Comparison of ENCODE assay signal across 19 cellular contexts in the genomic region with DNA sequence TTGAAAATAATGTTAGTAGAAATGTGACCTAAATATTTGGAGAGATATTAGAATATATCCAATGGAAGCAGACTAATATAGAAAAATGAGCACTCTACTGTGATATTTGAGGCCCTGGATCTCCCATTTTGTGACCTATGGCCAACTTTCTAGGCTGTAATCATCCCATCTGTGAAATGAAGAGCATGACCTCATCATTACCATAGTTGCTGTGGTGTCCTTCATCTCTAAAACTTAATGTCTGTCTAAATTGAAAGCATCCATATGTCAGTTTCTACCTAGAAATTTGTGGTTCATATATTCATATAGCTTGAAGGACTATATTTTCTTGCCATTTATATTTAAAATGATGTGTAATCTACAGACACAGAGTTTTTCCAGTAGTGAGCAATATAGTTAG.
"Had no signal": no experiment of that assay in that cellular context is flagged by ENCODE, and none has a peak within 500 bp of the region (broad histone marks: within the 10 kb centered on the region; RNA-seq: fewer than 3 reads in every experiment).

No MANE protein-coding gene starts in this region.

- H3K4me1 Mint-ChIP-seq: activated CD4-positive, alpha-beta T cell treated with anti-CD3 and anti-CD28 coated beads, Interleukin-2, amount 10 ng/mL, durations not matched to agents 7 days and 5 days had no signal

- H3K27me3 ChIP-seq: neutrophil, pancreas, tibial nerve had no signal

- H3K27ac ChIP-seq: lower lobe of right lung, neutrophil, pancreas, tibial nerve had no signal

- H3K27me3 Mint-ChIP-seq: activated B cell treated with CpG ODN at 0.5 μM for 24 hours; activated CD4-positive, alpha-beta T cell treated with anti-CD3 and anti-CD28 coated beads, Interleukin-2, amount 10 ng/mL, durations not matched to agents 7 days and 5 days; activated naive CD4-positive, alpha-beta T cell treated with anti-CD3 and anti-CD28 coated beads, Interleukin-2, amount 50 U/mL, for 24 hours; natural killer cell treated with Interleukin-12 subunit alpha and Interleukin-12 subunit beta and Interleukin-15 and Interleukin-18, amount 100 ng/mL, for 72 hours; T-cell had no signal

- DNase-seq: activated B cell treated with CpG ODN at 0.5 μM for 24 hours; activated CD4-positive, alpha-beta T cell treated with anti-CD3 and anti-CD28 coated beads, Interleukin-2, amount 10 ng/mL, durations not matched to agents 7 days and 5 days; activated gamma-delta T cell; activated T-cell treated with anti-CD3 and anti-CD28 coated beads, Interleukin-2, amount 50 U/mL, for 72 hours; amniotic stem cell; effector CD4-positive, alpha-beta T cell; hippocampal formation; left cardiac atrium; lower lobe of right lung; pancreas; stimulated activated naive CD4-positive, alpha-beta T cell treated with Interleukin-2 at 50 U/mL for 16 hours; T-cell; T-helper 9 cell had no signal

- H3K4me3 Mint-ChIP-seq: activated B cell treated with CpG ODN at 0.5 μM for 24 hours; activated CD4-positive, alpha-beta T cell treated with anti-CD3 and anti-CD28 coated beads, Interleukin-2, amount 10 ng/mL, durations not matched to agents 7 days and 5 days; activated naive CD4-positive, alpha-beta T cell treated with anti-CD3 and anti-CD28 coated beads, Interleukin-2, amount 50 U/mL, for 24 hours; activated T-cell treated with anti-CD3 and anti-CD28 coated beads, Interleukin-2, amount 50 U/mL, for 72 hours; natural killer cell treated with Interleukin-12 subunit alpha and Interleukin-12 subunit beta and Interleukin-15 and Interleukin-18, amount 100 ng/mL, for 72 hours; T-cell had no signal

- H3K27ac Mint-ChIP-seq: activated B cell treated with CpG ODN at 0.5 μM for 24 hours; activated CD4-positive, alpha-beta T cell treated with anti-CD3 and anti-CD28 coated beads, Interleukin-2, amount 10 ng/mL, durations not matched to agents 7 days and 5 days; activated T-cell treated with anti-CD3 and anti-CD28 coated beads, Interleukin-2, amount 50 U/mL, for 72 hours; natural killer cell treated with Interleukin-12 subunit alpha and Interleukin-12 subunit beta and Interleukin-15 and Interleukin-18, amount 100 ng/mL, for 72 hours had no signal

- H3K4me3 ChIP-seq: lower lobe of right lung, pancreas, tibial nerve had no signal

- ATAC-seq: activated T-cell treated with anti-CD3 and anti-CD28 coated beads, Interleukin-2, amount 50 U/mL, for 72 hours; esophagus mucosa; left cardiac atrium; lower lobe of right lung; natural killer cell treated with Interleukin-12 subunit alpha and Interleukin-12 subunit beta and Interleukin-15 and Interleukin-18, amount 100 ng/mL, for 72 hours; pancreas; sciatic nerve; T-cell had no signal

- H3K4me1 ChIP-seq: lower lobe of right lung had no signal

- H3K9me3 ChIP-seq: lower lobe of right lung, neutrophil, pancreas, tibial nerve had no signal

- H3K9me3 Mint-ChIP-seq: activated B cell treated with CpG ODN at 0.5 μM for 24 hours; activated CD4-positive, alpha-beta T cell treated with anti-CD3 and anti-CD28 coated beads, Interleukin-2, amount 10 ng/mL, durations not matched to agents 7 days and 5 days; activated naive CD4-positive, alpha-beta T cell treated with anti-CD3 and anti-CD28 coated beads, Interleukin-2, amount 50 U/mL, for 24 hours; activated T-cell treated with anti-CD3 and anti-CD28 coated beads, Interleukin-2, amount 50 U/mL, for 72 hours; natural killer cell treated with Interleukin-12 subunit alpha and Interleukin-12 subunit beta and Interleukin-15 and Interleukin-18, amount 100 ng/mL, for 72 hours; T-cell had no signal
